28 cellular contexts compared by ENCODE assay signal in the genomic region with DNA sequence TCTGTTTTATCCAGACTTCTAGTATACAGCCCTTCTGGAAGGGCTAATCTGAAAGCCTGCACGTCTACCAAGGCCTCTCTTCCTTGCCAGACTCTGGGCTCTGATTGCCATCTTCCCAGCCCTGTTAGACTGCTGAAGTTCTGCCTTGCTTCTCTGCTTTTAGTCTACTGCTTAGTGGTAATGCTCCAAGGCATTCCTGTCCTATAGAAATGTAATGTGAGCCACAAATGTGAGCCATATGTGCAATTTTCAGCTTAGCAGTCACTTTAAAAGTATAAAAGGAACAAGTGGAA. TPM values are rescaled to one million over a fixed set of nuclear protein-coding genes. Genes with fewer than 3 reads are reported as not detected.
"Had no signal": no experiment of that assay in that cellular context is flagged by ENCODE, and none has a peak within 500 bp of the region (broad histone marks: within the 10 kb centered on the region; RNA-seq: fewer than 3 reads in every experiment).

No MANE protein-coding gene starts in this region.

- H3K27ac ChIP-seq: cardiac muscle cell, Peyer's patch, SJSA1, WERI-Rb-1 had no signal

- H3K9me3 ChIP-seq: Peyer's patch, SJSA1 had no signal

- H3K36me3 ChIP-seq: cardiac muscle cell, Peyer's patch, SJSA1 had no signal

- H3K27me3 ChIP-seq: cardiac muscle cell, Peyer's patch, SJSA1 had no signal

- DNase-seq: activated CD4-positive, alpha-beta memory T cell treated with anti-CD3 and anti-CD28 coated beads, Interleukin-2, amount 10 ng/mL, durations not matched to agents 7 days and 5 days; activated CD4-positive, alpha-beta T cell treated with anti-CD3 and anti-CD28 coated beads for 1 hour; activated CD4-positive, alpha-beta T cell treated with anti-CD3 and anti-CD28 coated beads for 48 hours; activated CD4-positive, CD25-positive, alpha-beta regulatory T cell; activated CD8-positive, alpha-beta memory T cell treated with anti-CD3 and anti-CD28 coated beads for 24 hours; activated CD8-positive, alpha-beta memory T cell treated with anti-CD3 and anti-CD28 coated beads, Interleukin-2, amount 10 ng/mL, durations not matched to agents 7 days and 5 days; activated effector memory CD4-positive, alpha-beta T cell treated with anti-CD3 and anti-CD28 coated beads, Interleukin-2, amount 50 U/mL, for 16 hours; activated naive CD4-positive, alpha-beta T cell; activated naive CD4-positive, alpha-beta T cell treated with anti-CD3 and anti-CD28 coated beads, Interleukin-2, amount 50 U/mL, for 16 hours; activated naive CD8-positive, alpha-beta T cell treated with anti-CD3 and anti-CD28 coated beads for 36 hours; activated T-cell treated with anti-CD3 and anti-CD28 coated beads, Interleukin-2, amount 50 U/mL, for 1 hour; activated T-cell treated with anti-CD3 and anti-CD28 coated beads, Interleukin-2, amount 50 U/mL, for 72 hours; amniotic stem cell; Karpas-422; KBM-7; NCI-H1105; NCI-H1417 treated with DMSO at 0.1 percent for 48 hours; NCI-H1930; NCI-H2081 treated with DMSO at 0.1 percent for 48 hours; NCI-H510A; RPMI8226; SHP77 treated with DMSO at 0.1 percent for 48 hours; T1000; WERI-Rb-1 had no signal

- H3K4me1 ChIP-seq: SJSA1 had no signal

- ATAC-seq: activated CD8-positive, alpha-beta memory T cell treated with anti-CD3 and anti-CD28 coated beads, Interleukin-2, amount 10 ng/mL, durations not matched to agents 7 days and 5 days; activated T-cell treated with anti-CD3 and anti-CD28 coated beads, Interleukin-2, amount 50 U/mL, for 72 hours; activated T-helper 17 cell treated with anti-CD3 and anti-CD28 coated beads, Interleukin-2, amount 50 U/mL, for 72 hours had no signal

- H3K4me3 ChIP-seq: cardiac muscle cell, Peyer's patch, SJSA1 had no signal

RNA-seq across cellular contexts. Expression of gene WNK2, which starts 32.1 kb away (rescaled TPM):
- total RNA-seq: activated CD8-positive, alpha-beta memory T cell treated with anti-CD3 and anti-CD28 coated beads, Interleukin-2, amount 10 ng/mL, durations not matched to agents 7 days and 5 days; SJSA1 had no signal
